In the genomic region with DNA sequence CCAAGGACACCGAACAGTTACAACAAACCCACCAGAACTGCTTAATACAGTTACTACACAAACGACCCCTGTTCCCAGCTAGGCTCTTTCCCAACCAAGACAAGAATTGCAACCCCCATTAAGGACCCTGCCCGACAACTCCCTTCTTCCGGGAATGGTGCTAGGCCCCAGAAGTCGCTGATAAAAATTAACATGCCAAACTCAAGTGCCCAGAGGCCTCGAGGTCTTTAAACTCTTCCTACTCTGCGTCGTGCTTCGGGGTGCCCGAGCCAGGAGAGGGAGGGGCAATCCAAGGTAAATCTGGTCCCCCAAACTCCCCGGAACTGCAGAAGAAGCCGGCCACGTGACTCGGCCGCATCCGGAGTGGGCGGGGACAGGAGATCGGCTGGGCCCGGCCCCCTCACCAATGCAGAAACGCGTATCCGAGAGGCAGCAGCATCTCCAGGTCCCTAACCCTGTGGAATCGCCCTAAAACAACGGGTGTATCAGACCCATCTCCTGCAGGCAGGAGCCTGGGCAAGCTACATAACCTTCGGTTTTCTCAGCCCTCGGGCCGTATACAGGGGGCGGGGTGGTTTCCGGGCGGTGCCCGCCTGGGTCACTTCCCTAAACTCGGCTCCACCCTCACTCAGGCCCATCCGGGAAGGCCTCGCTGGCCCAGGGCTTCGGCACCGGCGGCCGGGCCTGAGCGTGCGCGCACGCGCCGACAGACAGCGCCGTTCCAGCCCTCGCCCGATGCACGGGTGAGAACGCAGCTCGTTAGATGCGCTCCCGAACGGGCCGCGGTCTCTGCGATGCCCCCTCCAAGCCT, we compare ENCODE assay signal across 1 cellular context.
TF ChIP-seq lines count a peak whose summit lies in the region.

No MANE protein-coding gene starts in this region.

TF ChIP-seq in HepG2, 621 proteins besides CTCF, POLR2A, EP300 and RAD21 (continued from another document):
- TF ChIP-seq, protein P1, sequence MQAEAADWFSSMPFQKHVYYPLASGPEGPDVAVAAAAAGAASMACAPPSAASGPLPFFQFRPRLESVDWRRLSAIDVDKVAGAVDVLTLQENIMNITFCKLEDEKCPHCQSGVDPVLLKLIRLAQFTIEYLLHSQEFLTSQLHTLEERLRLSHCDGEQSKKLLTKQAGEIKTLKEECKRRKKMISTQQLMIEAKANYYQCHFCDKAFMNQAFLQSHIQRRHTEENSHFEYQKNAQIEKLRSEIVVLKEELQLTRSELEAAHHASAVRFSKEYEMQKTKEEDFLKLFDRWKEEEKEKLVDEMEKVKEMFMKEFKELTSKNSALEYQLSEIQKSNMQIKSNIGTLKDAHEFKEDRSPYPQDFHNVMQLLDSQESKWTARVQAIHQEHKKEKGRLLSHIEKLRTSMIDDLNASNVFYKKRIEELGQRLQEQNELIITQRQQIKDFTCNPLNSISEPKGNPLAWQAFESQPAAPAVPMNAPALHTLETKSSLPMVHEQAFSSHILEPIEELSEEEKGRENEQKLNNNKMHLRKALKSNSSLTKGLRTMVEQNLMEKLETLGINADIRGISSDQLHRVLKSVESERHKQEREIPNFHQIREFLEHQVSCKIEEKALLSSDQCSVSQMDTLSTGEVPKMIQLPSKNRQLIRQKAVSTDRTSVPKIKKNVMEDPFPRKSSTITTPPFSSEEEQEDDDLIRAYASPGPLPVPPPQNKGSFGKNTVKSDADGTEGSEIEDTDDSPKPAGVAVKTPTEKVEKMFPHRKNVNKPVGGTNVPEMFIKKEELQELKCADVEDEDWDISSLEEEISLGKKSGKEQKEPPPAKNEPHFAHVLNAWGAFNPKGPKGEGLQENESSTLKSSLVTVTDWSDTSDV (CRISPR knock-in tag; IDR thresholded peaks at IDR 0.05), result peak; percentile 44; the same call in 1 of the 2 replicates
- TF ChIP-seq, protein P2, sequence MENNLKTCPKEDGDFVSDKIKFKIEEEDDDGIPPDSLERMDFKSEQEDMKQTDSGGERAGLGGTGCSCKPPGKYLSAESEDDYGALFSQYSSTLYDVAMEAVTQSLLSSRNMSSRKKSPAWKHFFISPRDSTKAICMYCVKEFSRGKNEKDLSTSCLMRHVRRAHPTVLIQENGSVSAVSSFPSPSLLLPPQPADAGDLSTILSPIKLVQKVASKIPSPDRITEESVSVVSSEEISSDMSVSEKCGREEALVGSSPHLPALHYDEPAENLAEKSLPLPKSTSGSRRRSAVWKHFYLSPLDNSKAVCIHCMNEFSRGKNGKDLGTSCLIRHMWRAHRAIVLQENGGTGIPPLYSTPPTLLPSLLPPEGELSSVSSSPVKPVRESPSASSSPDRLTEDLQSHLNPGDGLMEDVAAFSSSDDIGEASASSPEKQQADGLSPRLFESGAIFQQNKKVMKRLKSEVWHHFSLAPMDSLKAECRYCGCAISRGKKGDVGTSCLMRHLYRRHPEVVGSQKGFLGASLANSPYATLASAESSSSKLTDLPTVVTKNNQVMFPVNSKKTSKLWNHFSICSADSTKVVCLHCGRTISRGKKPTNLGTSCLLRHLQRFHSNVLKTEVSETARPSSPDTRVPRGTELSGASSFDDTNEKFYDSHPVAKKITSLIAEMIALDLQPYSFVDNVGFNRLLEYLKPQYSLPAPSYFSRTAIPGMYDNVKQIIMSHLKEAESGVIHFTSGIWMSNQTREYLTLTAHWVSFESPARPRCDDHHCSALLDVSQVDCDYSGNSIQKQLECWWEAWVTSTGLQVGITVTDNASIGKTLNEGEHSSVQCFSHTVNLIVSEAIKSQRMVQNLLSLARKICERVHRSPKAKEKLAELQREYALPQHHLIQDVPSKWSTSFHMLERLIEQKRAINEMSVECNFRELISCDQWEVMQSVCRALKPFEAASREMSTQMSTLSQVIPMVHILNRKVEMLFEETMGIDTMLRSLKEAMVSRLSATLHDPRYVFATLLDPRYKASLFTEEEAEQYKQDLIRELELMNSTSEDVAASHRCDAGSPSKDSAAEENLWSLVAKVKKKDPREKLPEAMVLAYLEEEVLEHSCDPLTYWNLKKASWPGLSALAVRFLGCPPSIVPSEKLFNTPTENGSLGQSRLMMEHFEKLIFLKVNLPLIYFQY (CRISPR knock-in tag; IDR thresholded peaks at IDR 0.05; ENCODE audit: borderline replicate concordance), result peak; percentile 83; the same call in 1 of the 2 replicates
- 0 out of 4 replicates have a peak, but pooled peaks of 1 of the 2 experiments have one; percentile 22 for TF ChIP-seq HMGXB4 (CRISPR knock-in tag; IDR thresholded peaks at IDR 0.05; ENCODE audit: borderline replicate concordance in 1 of 2, low read depth in 1 of 2)
- TF ChIP-seq E2F1 (CRISPR knock-in tag; IDR thresholded peaks at IDR 0.05), result peak; percentile 15; the same call in 1 of the 2 replicates
- TF ChIP-seq SMAD3 (CRISPR knock-in tag; IDR thresholded peaks at IDR 0.05), result no peak
- no peak for TF ChIP-seq RFX1 (IDR thresholded peaks at IDR 0.05)
- TF ChIP-seq STAG1 (CRISPR knock-in tag; IDR thresholded peaks at IDR 0.05), result 0 out of 2 replicates have a peak, but pooled peaks have one; percentile 1
- peak; percentile 70; the same call in 1 of the 2 replicates for TF ChIP-seq NRL (CRISPR knock-in tag; IDR thresholded peaks at IDR 0.05; ENCODE audit: borderline replicate concordance)
- no peak for TF ChIP-seq ZNF451 (CRISPR knock-in tag; IDR thresholded peaks at IDR 0.05)
- no peak for TF ChIP-seq MTA1 (CRISPR knock-in tag; IDR thresholded peaks at IDR 0.05; ENCODE audit: borderline replicate concordance)
- TF ChIP-seq ZNF446 (CRISPR knock-in tag; IDR thresholded peaks at IDR 0.05), result 0 out of 2 replicates have a peak, but pooled peaks have one; percentile 71
- no peak for TF ChIP-seq YEATS4 (CRISPR knock-in tag; IDR thresholded peaks at IDR 0.05; ENCODE audit: borderline replicate concordance)
- peak; percentile 59 for TF ChIP-seq U2AF1 (optimal IDR thresholded peaks at IDR 0.05; ENCODE audit: low read depth, low read length)
- TF ChIP-seq ZFY (CRISPR knock-in tag; IDR thresholded peaks at IDR 0.05), result peak; percentile 85
- TF ChIP-seq NFKBIZ (CRISPR knock-in tag; IDR thresholded peaks at IDR 0.05), result 0 out of 2 replicates have a peak, but pooled peaks have one; percentile 44
- 0 out of 2 replicates have a peak, but pooled peaks have one; percentile 17 for TF ChIP-seq ISL2 (CRISPR knock-in tag; IDR thresholded peaks at IDR 0.05)
- TF ChIP-seq HNRNPL (IDR thresholded peaks at IDR 0.05; ENCODE audit: low read depth, low read length), result peak; percentile 62; the same call in 1 of the 2 replicates
- TF ChIP-seq ATF7-NPFF (CRISPR knock-in tag; IDR thresholded peaks at IDR 0.05; ENCODE audit: low read depth), result no peak
- TF ChIP-seq, protein P3, sequence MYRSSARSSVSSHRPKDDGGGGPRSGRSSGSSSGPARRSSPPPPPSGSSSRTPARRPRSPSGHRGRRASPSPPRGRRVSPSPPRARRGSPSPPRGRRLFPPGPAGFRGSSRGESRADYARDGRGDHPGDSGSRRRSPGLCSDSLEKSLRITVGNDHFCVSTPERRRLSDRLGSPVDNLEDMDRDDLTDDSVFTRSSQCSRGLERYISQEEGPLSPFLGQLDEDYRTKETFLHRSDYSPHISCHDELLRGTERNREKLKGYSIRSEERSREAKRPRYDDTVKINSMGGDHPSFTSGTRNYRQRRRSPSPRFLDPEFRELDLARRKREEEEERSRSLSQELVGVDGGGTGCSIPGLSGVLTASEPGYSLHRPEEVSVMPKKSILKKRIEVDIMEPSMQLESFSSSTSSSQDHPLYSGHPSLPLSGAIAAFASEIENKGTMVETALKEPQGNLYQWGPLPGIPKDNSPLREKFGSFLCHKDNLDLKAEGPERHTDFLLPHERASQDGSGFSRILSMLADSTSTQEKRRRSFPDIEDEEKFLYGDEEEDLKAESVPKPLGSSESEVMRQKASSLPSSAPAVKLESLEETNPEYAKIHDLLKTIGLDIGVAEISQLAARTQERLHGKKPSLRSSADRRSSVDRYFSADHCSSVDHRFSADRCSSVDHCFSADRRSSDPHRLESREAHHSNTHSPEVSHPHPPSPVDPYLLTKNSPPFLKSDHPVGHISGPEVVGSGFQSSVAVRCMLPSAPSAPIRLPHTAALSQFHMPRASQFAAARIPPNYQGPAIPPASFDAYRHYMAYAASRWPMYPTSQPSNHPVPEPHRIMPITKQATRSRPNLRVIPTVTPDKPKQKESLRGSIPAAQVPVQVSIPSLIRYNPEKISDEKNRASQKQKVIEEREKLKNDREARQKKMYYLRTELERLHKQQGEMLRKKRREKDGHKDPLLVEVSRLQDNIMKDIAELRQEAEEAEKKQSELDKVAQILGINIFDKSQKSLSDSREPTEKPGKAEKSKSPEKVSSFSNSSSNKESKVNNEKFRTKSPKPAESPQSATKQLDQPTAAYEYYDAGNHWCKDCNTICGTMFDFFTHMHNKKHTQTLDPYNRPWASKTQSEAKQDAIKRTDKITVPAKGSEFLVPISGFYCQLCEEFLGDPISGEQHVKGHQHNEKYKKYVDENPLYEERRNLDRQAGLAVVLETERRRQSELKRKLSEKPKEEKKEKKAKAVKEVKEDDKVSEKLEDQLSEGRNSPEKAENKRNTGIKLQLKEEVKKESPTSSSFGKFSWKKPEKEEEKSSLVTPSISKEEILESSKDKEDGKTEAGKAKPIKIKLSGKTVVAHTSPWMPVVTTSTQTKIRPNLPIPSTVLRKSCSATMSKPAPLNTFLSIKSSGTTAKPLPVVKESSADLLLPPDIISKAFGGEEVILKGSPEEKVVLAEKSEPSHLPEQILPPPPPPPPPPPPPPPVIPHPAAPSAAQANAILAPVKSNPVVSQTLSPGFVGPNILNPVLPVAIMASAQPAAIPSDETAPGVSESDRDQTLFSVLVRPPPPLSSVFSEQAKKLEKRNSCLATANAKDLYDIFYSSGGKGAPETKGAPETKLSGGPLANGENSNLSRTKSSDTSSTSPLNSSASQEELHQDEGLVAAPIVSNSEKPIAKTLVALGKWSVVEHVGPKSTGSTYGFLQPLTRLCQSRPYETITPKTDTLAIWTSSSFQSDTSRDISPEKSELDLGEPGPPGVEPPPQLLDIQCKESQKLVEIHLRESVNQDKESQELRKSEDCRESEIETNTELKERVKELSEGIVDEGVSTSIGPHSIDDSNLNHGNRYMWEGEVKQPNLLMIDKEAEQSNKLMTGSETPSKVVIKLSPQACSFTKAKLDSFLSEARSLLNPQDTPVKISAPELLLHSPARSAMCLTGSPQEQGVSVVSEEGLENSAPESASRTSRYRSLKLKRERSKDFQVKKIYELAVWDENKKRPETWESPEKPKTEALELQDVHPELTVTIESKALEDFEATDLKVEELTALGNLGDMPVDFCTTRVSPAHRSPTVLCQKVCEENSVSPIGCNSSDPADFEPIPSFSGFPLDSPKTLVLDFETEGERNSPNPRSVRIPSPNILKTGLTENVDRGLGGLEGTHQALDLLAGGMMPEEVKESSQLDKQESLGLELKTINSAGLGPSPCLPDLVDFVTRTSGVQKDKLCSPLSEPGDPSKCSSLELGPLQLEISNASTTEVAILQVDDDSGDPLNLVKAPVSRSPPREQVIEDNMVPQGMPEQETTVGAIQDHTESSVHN (CRISPR knock-in tag; IDR thresholded peaks at IDR 0.05), result no peak
- peak; percentile 77; the same call in 1 of the 2 replicates for TF ChIP-seq ZFP90 (CRISPR knock-in tag; IDR thresholded peaks at IDR 0.05; ENCODE audit: borderline replicate concordance)
- TF ChIP-seq SNAPC4 (CRISPR knock-in tag; IDR thresholded peaks at IDR 0.05), result 0 out of 2 replicates have a peak, but pooled peaks have one; percentile 49
- 0 out of 2 replicates have a peak, but pooled peaks have one; percentile 72 for TF ChIP-seq KDM2A (CRISPR knock-in tag; IDR thresholded peaks at IDR 0.05; ENCODE audit: borderline replicate concordance, low read depth)
- 0 out of 2 replicates have a peak, but pooled peaks have one; percentile 30 for TF ChIP-seq NFATC3 (CRISPR knock-in tag; IDR thresholded peaks at IDR 0.05)
